In genomic region chr17:40629850-40630249, GRCh38 we compare ENCODE assay signal across 23 cellular contexts. TPM values are rescaled to one million over a fixed set of nuclear protein-coding genes. Genes with fewer than 3 reads are reported as not detected.
DNase-seq lines count a peak whose midpoint lies in the region; ATAC-seq and TF ChIP-seq lines count a peak whose summit lies in the region.
"Had no signal": no experiment of that assay in that cellular context is flagged by ENCODE, and none has a peak within 500 bp of the region (broad histone marks: within the 10 kb centered on the region; RNA-seq: fewer than 3 reads in every experiment).

No MANE protein-coding gene starts in this region.

- no TSS peak for BruUV-seq in mammary epithelial cell (replicated peaks; lab: Mats Ljungman, UMichigan)

- peaks cover 23% of the 10 kb centered on the region for H3K4me1 Mint-ChIP-seq in activated CD8-positive, alpha-beta T cell treated with anti-CD3 and anti-CD28 coated beads for 36 hours (ENCODE audit: low read depth)
- H3K4me1 Mint-ChIP-seq in activated CD8-positive, alpha-beta T cell treated with anti-CD3 and anti-CD28 coated beads, Interleukin-2, amount 10 ng/mL, durations not matched to agents 7 days and 5 days (ENCODE audit: low read depth): peaks cover 9% of the 10 kb centered on the region
- peaks cover 36% of the 10 kb centered on the region for H3K4me1 Mint-ChIP-seq in stimulated activated naive CD8-positive, alpha-beta T cell treated with anti-CD3 and anti-CD28 coated beads, Interleukin-15, amount 100 ng/mL, for 72 hours
- peaks cover 27% of the 10 kb centered on the region for H3K4me1 Mint-ChIP-seq in activated T-helper 2 cell treated with anti-CD3 and anti-CD28 coated beads, Interferon-gamma antibody, Interleukin-2, Interleukin-4, amounts not matched to agents 10 μg/mL and 5 μg/mL and 100 μg/mL, durations not matched to agents 14 hours and 24 hours and 36 hours (ENCODE audit: low read depth)

- H3K9ac ChIP-seq in mammary epithelial cell (ENCODE audit: insufficient read depth, low read length): no peak overlapping the region

- H3K4me3 ChIP-seq in mammary epithelial cell (replicated peaks in 1 of 3; ENCODE audit: insufficient read depth in 1 of 3, low read depth in 2 of 3, low read length in 3 of 3): no peak overlapping the region

- TF ChIP-seq CTCF in activated CD8-positive, alpha-beta T cell treated with anti-CD3 and anti-CD28 coated beads for 36 hours (IDR thresholded peaks at IDR 0.05): no peak
- no peak for TF ChIP-seq CTCF in mammary epithelial cell (conservative IDR thresholded peaks at IDR 0.05 in 1 of 2, IDR thresholded peaks at IDR 0.05 in 1 of 2; ENCODE audit: extremely low read depth in 1 of 2, insufficient read depth in 1 of 2, low read depth in 1 of 2, low read length in 2 of 2)

- WGBS in mammary epithelial cell (ENCODE audit: low coverage, missing lambda C conversion rate): 50% methylated on average over 2 of the region's 2 CpGs

- no peaks in the 10 kb centered on the region for H3K79me2 ChIP-seq in mammary epithelial cell (ENCODE audit: insufficient read depth, low read length)

- no peaks in the 10 kb centered on the region for H3K9me3 ChIP-seq in mammary epithelial cell (replicated peaks; ENCODE audit: insufficient read depth, low read length)
- H3K9me3 ChIP-seq: BE2C had no signal

- POLR2A ChIA-PET in activated CD8-positive, alpha-beta T cell treated with anti-CD3 and anti-CD28 coated beads for 36 hours (lab: Charles Lee): interaction anchor here (0.6 to 30.9 kb wide), 4 partner anchors 8 to 236 kb away, joined by 3 to 787 read pairs (median 4); partner anchors contain the start of gene CCR7
- POLR2A ChIA-PET in activated CD8-positive, alpha-beta T cell treated with anti-CD3 and anti-CD28 coated beads, Interleukin-2, amount 10 ng/mL, durations not matched to agents 7 days and 5 days (lab: Charles Lee): no interaction called here

- H3K4me3 Mint-ChIP-seq in activated CD8-positive, alpha-beta T cell treated with anti-CD3 and anti-CD28 coated beads for 36 hours: no peak overlapping the region
- no peak overlapping the region for H3K4me3 Mint-ChIP-seq in activated CD8-positive, alpha-beta T cell treated with anti-CD3 and anti-CD28 coated beads, Interleukin-2, amount 10 ng/mL, durations not matched to agents 7 days and 5 days
- no peak overlapping the region for H3K4me3 Mint-ChIP-seq in stimulated activated naive CD8-positive, alpha-beta T cell treated with anti-CD3 and anti-CD28 coated beads, Interleukin-15, amount 100 ng/mL, for 72 hours
- no peak overlapping the region for H3K4me3 Mint-ChIP-seq in activated T-helper 2 cell treated with anti-CD3 and anti-CD28 coated beads, Interferon-gamma antibody, Interleukin-2, Interleukin-4, amounts not matched to agents 10 μg/mL and 5 μg/mL and 100 μg/mL, durations not matched to agents 14 hours and 24 hours and 36 hours (ENCODE audit: low read depth)

- peaks cover 38% of the 10 kb centered on the region for H3K36me3 ChIP-seq in mammary epithelial cell (ENCODE audit: insufficient read depth, low read length)

- H3K27ac Mint-ChIP-seq in activated CD8-positive, alpha-beta T cell treated with anti-CD3 and anti-CD28 coated beads for 36 hours: peak overlapping the region; percentile 59
- H3K27ac Mint-ChIP-seq in activated CD8-positive, alpha-beta T cell treated with anti-CD3 and anti-CD28 coated beads, Interleukin-2, amount 10 ng/mL, durations not matched to agents 7 days and 5 days: no peak overlapping the region
- H3K27ac Mint-ChIP-seq in stimulated activated naive CD8-positive, alpha-beta T cell treated with anti-CD3 and anti-CD28 coated beads, Interleukin-15, amount 100 ng/mL, for 72 hours: no peak overlapping the region
- peak overlapping the region; percentile 52 for H3K27ac Mint-ChIP-seq in activated T-helper 2 cell treated with anti-CD3 and anti-CD28 coated beads, Interferon-gamma antibody, Interleukin-2, Interleukin-4, amounts not matched to agents 10 μg/mL and 5 μg/mL and 100 μg/mL, durations not matched to agents 14 hours and 24 hours and 36 hours

- CTCF ChIA-PET in activated CD8-positive, alpha-beta T cell treated with anti-CD3 and anti-CD28 coated beads for 36 hours (lab: Charles Lee): interaction anchor here (1.3 to 2.5 kb wide), 4 partner anchors 10 to 20 kb away, joined by 3 to 9 read pairs (median 5); partner anchors contain the start of gene SMARCE1
- CTCF ChIA-PET in activated CD8-positive, alpha-beta T cell treated with anti-CD3 and anti-CD28 coated beads, Interleukin-2, amount 10 ng/mL, durations not matched to agents 7 days and 5 days (lab: Charles Lee): interaction anchor here (1.1 to 2.5 kb wide), 4 partner anchors 10 to 17 kb away, joined by 4 to 13 read pairs (median 4); no protein-coding TSS in a partner anchor
- CTCF ChIA-PET in mammary epithelial cell (lab: Charles Lee; ENCODE audit: low non-redundant PET): no interaction called here

- dilution Hi-C loops in mammary epithelial cell (cut with HindIII; ENCODE audit: low sequenced_read_pairs): loop anchor here (5.0 kb wide), 1 partner anchor 38 kb away; no protein-coding TSS in a partner anchor

- H3K4me2 ChIP-seq in mammary epithelial cell (ENCODE audit: insufficient read depth, low read depth, low read length): no peak overlapping the region

- H3K27ac ChIP-seq in mammary epithelial cell (ENCODE audit: insufficient read depth, low read depth, low read length): no peak overlapping the region

- H3K9me3 Mint-ChIP-seq in activated CD8-positive, alpha-beta T cell treated with anti-CD3 and anti-CD28 coated beads for 36 hours: no peaks in the 10 kb centered on the region
- no peaks in the 10 kb centered on the region for H3K9me3 Mint-ChIP-seq in activated CD8-positive, alpha-beta T cell treated with anti-CD3 and anti-CD28 coated beads, Interleukin-2, amount 10 ng/mL, durations not matched to agents 7 days and 5 days (ENCODE audit: insufficient read depth)
- H3K9me3 Mint-ChIP-seq in stimulated activated naive CD8-positive, alpha-beta T cell treated with anti-CD3 and anti-CD28 coated beads, Interleukin-15, amount 100 ng/mL, for 72 hours: no peaks in the 10 kb centered on the region
- no peaks in the 10 kb centered on the region for H3K9me3 Mint-ChIP-seq in activated T-helper 2 cell treated with anti-CD3 and anti-CD28 coated beads, Interferon-gamma antibody, Interleukin-2, Interleukin-4, amounts not matched to agents 10 μg/mL and 5 μg/mL and 100 μg/mL, durations not matched to agents 14 hours and 24 hours and 36 hours

- no peaks in the 10 kb centered on the region for H3K27me3 ChIP-seq in mammary epithelial cell (ENCODE audit: insufficient read depth, low read length)
- H3K27me3 ChIP-seq: BE2C had no signal

- no peaks in the 10 kb centered on the region for H3K27me3 Mint-ChIP-seq in activated CD8-positive, alpha-beta T cell treated with anti-CD3 and anti-CD28 coated beads for 36 hours
- H3K27me3 Mint-ChIP-seq in activated CD8-positive, alpha-beta T cell treated with anti-CD3 and anti-CD28 coated beads, Interleukin-2, amount 10 ng/mL, durations not matched to agents 7 days and 5 days (ENCODE audit: low read depth): no peaks in the 10 kb centered on the region
- H3K27me3 Mint-ChIP-seq in stimulated activated naive CD8-positive, alpha-beta T cell treated with anti-CD3 and anti-CD28 coated beads, Interleukin-15, amount 100 ng/mL, for 72 hours: no peaks in the 10 kb centered on the region
- H3K27me3 Mint-ChIP-seq in activated T-helper 2 cell treated with anti-CD3 and anti-CD28 coated beads, Interferon-gamma antibody, Interleukin-2, Interleukin-4, amounts not matched to agents 10 μg/mL and 5 μg/mL and 100 μg/mL, durations not matched to agents 14 hours and 24 hours and 36 hours (ENCODE audit: low read depth): no peaks in the 10 kb centered on the region

- H3K36me3 Mint-ChIP-seq in activated CD8-positive, alpha-beta T cell treated with anti-CD3 and anti-CD28 coated beads for 36 hours (ENCODE audit: low read depth): peaks cover 49% of the 10 kb centered on the region
- peaks cover 68% of the 10 kb centered on the region for H3K36me3 Mint-ChIP-seq in activated CD8-positive, alpha-beta T cell treated with anti-CD3 and anti-CD28 coated beads, Interleukin-2, amount 10 ng/mL, durations not matched to agents 7 days and 5 days (ENCODE audit: low read depth)
- H3K36me3 Mint-ChIP-seq in activated T-helper 2 cell treated with anti-CD3 and anti-CD28 coated beads, Interferon-gamma antibody, Interleukin-2, Interleukin-4, amounts not matched to agents 10 μg/mL and 5 μg/mL and 100 μg/mL, durations not matched to agents 14 hours and 24 hours and 36 hours (ENCODE audit: low read depth): peaks cover 84% of the 10 kb centered on the region

- H4K20me1 ChIP-seq in mammary epithelial cell (ENCODE audit: insufficient read depth, low read length): no peaks in the 10 kb centered on the region

- in situ Hi-C loops in mammary epithelial cell (cut with MboI; ENCODE audit: low sequenced_read_pairs in 2 of 2): no loop called here

- H2AFZ ChIP-seq in mammary epithelial cell (ENCODE audit: low read depth, low read length): no peak overlapping the region

- DNase-seq in activated CD8-positive, alpha-beta T cell treated with anti-CD3 and anti-CD28 coated beads for 36 hours: no peak
- no peak for DNase-seq in activated CD8-positive, alpha-beta T cell treated with anti-CD3 and anti-CD28 coated beads, Interleukin-2, amount 10 ng/mL, durations not matched to agents 7 days and 5 days
- no peak for DNase-seq in stimulated activated naive CD8-positive, alpha-beta T cell treated with anti-CD3 and anti-CD28 coated beads, Interleukin-15, Interleukin-2, amounts not matched to agents 100 U/mL and 50 U/mL, for 24 hours
- no peak for DNase-seq in stimulated activated naive CD8-positive, alpha-beta T cell treated with anti-CD3 and anti-CD28 coated beads, Interleukin-15, amount 100 ng/mL, for 72 hours
- DNase-seq in activated T-helper 2 cell treated with anti-CD3 and anti-CD28 coated beads, Interferon-gamma antibody, Interleukin-2, Interleukin-4, amounts not matched to agents 10 μg/mL and 5 μg/mL and 100 μg/mL, durations not matched to agents 14 hours and 24 hours and 36 hours (ENCODE audit: low spot score): no peak
- no peak for DNase-seq in mammary epithelial cell
- DNase-seq: BE2C, EL, GF-D8, GOT3, KBM-7, NCI-H1092 treated with DMSO at 0.1 percent for 48 hours, NCI-H1436 treated with DMSO at 0.1 percent for 48 hours, NCI-H1930, NCI-H2227 treated with DMSO at 0.1 percent for 48 hours, NCI-H510A, NCI-H748 treated with DMSO at 0.1 percent for 48 hours, SIG-M5 had no signal

- intact Hi-C loops in activated CD8-positive, alpha-beta T cell treated with anti-CD3 and anti-CD28 coated beads for 36 hours (cut with micrococcal nuclease): loop anchor here (10.0 kb wide), 1 partner anchor 155 kb away; the partner anchor contains the start of gene KRT27
- intact Hi-C loops in activated T-helper 2 cell treated with anti-CD3 and anti-CD28 coated beads, Interferon-gamma antibody, Interleukin-2, Interleukin-4, amounts not matched to agents 10 μg/mL and 5 μg/mL and 100 μg/mL, durations not matched to agents 14 hours and 24 hours and 36 hours (cut with micrococcal nuclease): no loop called here
- intact Hi-C loops in mammary epithelial cell (cut with micrococcal nuclease): no loop called here

- H3K4me1 ChIP-seq in mammary epithelial cell (ENCODE audit: insufficient read depth, low read length): peaks cover 10% of the 10 kb centered on the region
- H3K4me1 ChIP-seq: BE2C had no signal

- peak; percentile 24 for ATAC-seq in activated CD8-positive, alpha-beta T cell treated with anti-CD3 and anti-CD28 coated beads for 36 hours
- ATAC-seq in activated CD8-positive, alpha-beta T cell treated with anti-CD3 and anti-CD28 coated beads, Interleukin-2, amount 10 ng/mL, durations not matched to agents 7 days and 5 days: no peak
- peak; percentile 40 for ATAC-seq in stimulated activated naive CD8-positive, alpha-beta T cell treated with anti-CD3 and anti-CD28 coated beads, Interleukin-15, Interleukin-2, amounts not matched to agents 100 U/mL and 50 U/mL, for 24 hours
- no peak for ATAC-seq in stimulated activated naive CD8-positive, alpha-beta T cell treated with anti-CD3 and anti-CD28 coated beads, Interleukin-15, amount 100 ng/mL, for 72 hours
- ATAC-seq in HG03469 (IDR thresholded peaks at IDR 0.05; ENCODE audit: unreplicated experiment): no peak
- ATAC-seq: HCT116, Panc1 had no signal

RNA-seq across cellular contexts. Expression of gene SMARCE1, which starts 17.8 kb away (rescaled TPM):
- total RNA-seq in activated CD8-positive, alpha-beta T cell treated with anti-CD3 and anti-CD28 coated beads for 36 hours: 10 to 100 TPM; 87.8 to 92.5 TPM
- total RNA-seq in activated CD8-positive, alpha-beta T cell treated with anti-CD3 and anti-CD28 coated beads, Interleukin-2, amount 10 ng/mL, durations not matched to agents 7 days and 5 days: 100 to 1,000 TPM; 104 to 110 TPM
- 126 and 131 TPM in 2 replicates for total RNA-seq in activated T-helper 2 cell treated with anti-CD3 and anti-CD28 coated beads, Interferon-gamma antibody, Interleukin-2, Interleukin-4, amounts not matched to agents 10 μg/mL and 5 μg/mL and 100 μg/mL, durations not matched to agents 14 hours and 24 hours and 36 hours
- 10 to 100 TPM; 75.0 to 94.2 TPM for total RNA-seq in mammary epithelial cell
- 37.0 TPM for polyA plus RNA-seq in mammary epithelial cell
- 61.3 TPM for polyA minus RNA-seq in mammary epithelial cell

RNA-seq across cellular contexts. Expression of gene KRT222, which starts 35.1 kb away (rescaled TPM):
- not detected for total RNA-seq in activated CD8-positive, alpha-beta T cell treated with anti-CD3 and anti-CD28 coated beads for 36 hours
- not detected for total RNA-seq in activated CD8-positive, alpha-beta T cell treated with anti-CD3 and anti-CD28 coated beads, Interleukin-2, amount 10 ng/mL, durations not matched to agents 7 days and 5 days
- 0.43 TPM in 1 of 2 replicates, not detected in the other for total RNA-seq in activated T-helper 2 cell treated with anti-CD3 and anti-CD28 coated beads, Interferon-gamma antibody, Interleukin-2, Interleukin-4, amounts not matched to agents 10 μg/mL and 5 μg/mL and 100 μg/mL, durations not matched to agents 14 hours and 24 hours and 36 hours
- under 1 TPM; 0.67 to 0.94 TPM for total RNA-seq in mammary epithelial cell
- 0.24 TPM for polyA plus RNA-seq in mammary epithelial cell
- not detected for polyA minus RNA-seq in mammary epithelial cell
- total RNA-seq: A673, HT1080 had no signal

Comparison
In these comparisons a context has a peak if more than half of its experiments do, and no peak if none do; other contexts are left out.
1. ATAC-seq: peak in activated CD8-positive, alpha-beta T cell treated with anti-CD3 and anti-CD28 coated beads for 36 hours (single experiment) and stimulated activated naive CD8-positive, alpha-beta T cell treated with anti-CD3 and anti-CD28 coated beads, Interleukin-15, Interleukin-2, amounts not matched to agents 100 U/mL and 50 U/mL, for 24 hours (single experiment); none in activated CD8-positive, alpha-beta T cell treated with anti-CD3 and anti-CD28 coated beads, Interleukin-2, amount 10 ng/mL, durations not matched to agents 7 days and 5 days (single experiment), stimulated activated naive CD8-positive, alpha-beta T cell treated with anti-CD3 and anti-CD28 coated beads, Interleukin-15, amount 100 ng/mL, for 72 hours (single experiment) and HG03469 (single experiment).
2. H3K27ac Mint-ChIP-seq: peak in activated CD8-positive, alpha-beta T cell treated with anti-CD3 and anti-CD28 coated beads for 36 hours (single experiment) and activated T-helper 2 cell treated with anti-CD3 and anti-CD28 coated beads, Interferon-gamma antibody, Interleukin-2, Interleukin-4, amounts not matched to agents 10 μg/mL and 5 μg/mL and 100 μg/mL, durations not matched to agents 14 hours and 24 hours and 36 hours (single experiment); none in activated CD8-positive, alpha-beta T cell treated with anti-CD3 and anti-CD28 coated beads, Interleukin-2, amount 10 ng/mL, durations not matched to agents 7 days and 5 days (single experiment) and stimulated activated naive CD8-positive, alpha-beta T cell treated with anti-CD3 and anti-CD28 coated beads, Interleukin-15, amount 100 ng/mL, for 72 hours (0 of 2).